19 cellular contexts compared by ENCODE assay signal in genomic region chr10:59393349-59393748, GRCh38. TPM values are rescaled to one million over a fixed set of nuclear protein-coding genes. Genes with fewer than 3 reads are reported as not detected.
DNase-seq lines count a peak whose midpoint lies in the region; FAIRE-seq and TF ChIP-seq lines count a peak whose summit lies in the region.
"Had no signal": no experiment of that assay in that cellular context is flagged by ENCODE, and none has a peak within 500 bp of the region (broad histone marks: within the 10 kb centered on the region; RNA-seq: fewer than 3 reads in every experiment).

No MANE protein-coding gene starts in this region.

- in situ Hi-C loops in GM23248 (cut with MboI) = no loop called here
- in situ Hi-C loops in GM13976 (cut with MboI; ENCODE audit: low sequenced_read_pairs, unreplicated experiment) = no loop called here

- H2AFZ ChIP-seq in GM23248 = peak overlapping the region; percentile 14; the same call in 1 of the 2 replicates

- no peaks in the 10 kb centered on the region for H3K9me3 ChIP-seq in GM23248 (ENCODE audit: low read depth)
- H3K9me3 ChIP-seq: A549 had no signal

- H3K36me3 ChIP-seq in GM23248 (ENCODE audit: low read depth) (no peaks in the 10 kb centered on the region), bronchial epithelial cell (ENCODE audit: control insufficient read depth, insufficient read depth, low read length) (no peaks in the 10 kb centered on the region)

- no peaks in the 10 kb centered on the region for H3K9me3 Mint-ChIP-seq in activated CD4-positive, alpha-beta T cell treated with anti-CD3 and anti-CD28 coated beads, Interleukin-2, amount 10 ng/mL, durations not matched to agents 7 days and 5 days
- H3K9me3 Mint-ChIP-seq: H9 had no signal

- DNase-seq in GM23248 = peak; percentile 35
- DNase-seq in RCC 7860 (ENCODE audit: low spot score) = peak; percentile 38
- DNase-seq in bronchial epithelial cell (ENCODE audit: low read depth) = peak; percentile 5
- DNase-seq in kidney tubule cell (ENCODE audit: low spot score) = peak; percentile 51
- no peak for DNase-seq in GM13976 (ENCODE audit: low spot score)
- DNase-seq in activated CD4-positive, alpha-beta T cell treated with anti-CD3 and anti-CD28 coated beads, Interleukin-2, amount 10 ng/mL, durations not matched to agents 7 days and 5 days = no peak
- DNase-seq in activated naive CD4-positive, alpha-beta T cell treated with anti-CD3 and anti-CD28 coated beads, Interleukin-2, amount 50 U/mL, for 16 hours = no peak
- DNase-seq in NCI-H1105 (lab: John Stamatoyannopoulos, UW) = no peak
- DNase-seq: AML-193; Calu3; CD4-positive, CD25-positive, alpha-beta regulatory T cell; H9; MV-4-11; NCI-H69; SHP77 had no signal

- H3K27ac Mint-ChIP-seq in activated CD4-positive, alpha-beta T cell treated with anti-CD3 and anti-CD28 coated beads, Interleukin-2, amount 10 ng/mL, durations not matched to agents 7 days and 5 days = no peak overlapping the region
- H3K27ac Mint-ChIP-seq: CD4-positive, CD25-positive, alpha-beta regulatory T cell; IgD-negative memory B cell had no signal

- no peaks in the 10 kb centered on the region for H3K79me2 ChIP-seq in GM23248 (ENCODE audit: insufficient read depth)

- POLR2A ChIA-PET in activated CD4-positive, alpha-beta T cell treated with anti-CD3 and anti-CD28 coated beads, Interleukin-2, amount 10 ng/mL, durations not matched to agents 7 days and 5 days (lab: Charles Lee) = no interaction called here

- H3K9me2 ChIP-seq in GM23248 (ENCODE audit: insufficient read depth) = no peaks in the 10 kb centered on the region; the same call in 1 of the 2 replicates

- no peaks in the 10 kb centered on the region for H4K20me1 ChIP-seq in GM23248 (ENCODE audit: insufficient read depth)

- no peaks in the 10 kb centered on the region for H3K36me3 Mint-ChIP-seq in activated CD4-positive, alpha-beta T cell treated with anti-CD3 and anti-CD28 coated beads, Interleukin-2, amount 10 ng/mL, durations not matched to agents 7 days and 5 days (ENCODE audit: low read depth)
- H3K36me3 Mint-ChIP-seq: CD4-positive, CD25-positive, alpha-beta regulatory T cell; IgD-negative memory B cell had no signal

- 91 to 97% methylated on average over 1 of the region's 1 CpG for WGBS in GM23248 (ENCODE audit: low coverage in 1 of 2, low lambda C conversion rate in 2 of 2, missing lambda C conversion rate in 2 of 2), 2 experiments

- no peak overlapping the region for H3K4me2 ChIP-seq in GM23248 (ENCODE audit: unreplicated experiment)
- H3K4me2 ChIP-seq: A549 had no signal

- TF ChIP-seq CTCF in bronchial epithelial cell (IDR thresholded peaks at IDR 0.05; ENCODE audit: insufficient read depth, low read length, severe bottlenecking) (no peak), GM13976 (IDR thresholded peaks at IDR 0.05; ENCODE audit: borderline replicate concordance, control extremely low read depth, extremely low read depth, insufficient read depth, missing control alignments) (no peak)

- H3K27ac ChIP-seq in GM23248 = no peak overlapping the region
- H3K27ac ChIP-seq: A549 had no signal

- H3K27me3 Mint-ChIP-seq in activated CD4-positive, alpha-beta T cell treated with anti-CD3 and anti-CD28 coated beads, Interleukin-2, amount 10 ng/mL, durations not matched to agents 7 days and 5 days = no peaks in the 10 kb centered on the region
- H3K27me3 Mint-ChIP-seq: CD4-positive, CD25-positive, alpha-beta regulatory T cell; IgD-negative memory B cell had no signal

- peaks cover 17% of the 10 kb centered on the region for H3K4me1 ChIP-seq in GM23248 (ENCODE audit: insufficient read depth)
- H3K4me1 ChIP-seq: A549 had no signal

- no peaks in the 10 kb centered on the region for H3K27me3 ChIP-seq in GM23248 (replicated peaks; ENCODE audit: insufficient read depth)
- H3K27me3 ChIP-seq in bronchial epithelial cell (ENCODE audit: control insufficient read depth, insufficient read depth, low read length) = no peaks in the 10 kb centered on the region

- peak; percentile 81 for FAIRE-seq in RCC 7860 (lab: Jason Lieb, UNC)
- no peak for FAIRE-seq in bronchial epithelial cell (lab: Jason Lieb, UNC)
- FAIRE-seq: A549, G401.6, GM12892 had no signal

- peaks cover 6% of the 10 kb centered on the region for H3F3A ChIP-seq in GM23248 (ENCODE audit: insufficient read depth)

- H3K4me3 ChIP-seq in GM23248 (no peak overlapping the region), bronchial epithelial cell (ENCODE audit: low read depth, low read length) (no peak overlapping the region)
- H3K4me3 ChIP-seq: A549 had no signal

- H3K4me1 Mint-ChIP-seq in activated CD4-positive, alpha-beta T cell treated with anti-CD3 and anti-CD28 coated beads, Interleukin-2, amount 10 ng/mL, durations not matched to agents 7 days and 5 days = no peaks in the 10 kb centered on the region
- H3K4me1 Mint-ChIP-seq: CD4-positive, CD25-positive, alpha-beta regulatory T cell; IgD-negative memory B cell had no signal

- H3K4me3 Mint-ChIP-seq in activated CD4-positive, alpha-beta T cell treated with anti-CD3 and anti-CD28 coated beads, Interleukin-2, amount 10 ng/mL, durations not matched to agents 7 days and 5 days = no peak overlapping the region
- H3K4me3 Mint-ChIP-seq: CD4-positive, CD25-positive, alpha-beta regulatory T cell; H9; IgD-negative memory B cell had no signal

- no peak overlapping the region for H3K9ac ChIP-seq in GM23248

- CTCF ChIA-PET in activated CD4-positive, alpha-beta T cell treated with anti-CD3 and anti-CD28 coated beads, Interleukin-2, amount 10 ng/mL, durations not matched to agents 7 days and 5 days (lab: Charles Lee) = no interaction called here

RNA-seq across cellular contexts. Expression of gene FAM13C, which starts 31.0 kb away (rescaled TPM):
- 0.51 and 0.54 TPM in 2 replicates for total RNA-seq in GM23248 (2014; rRNA removed; shearing (Covaris generic))
- 0.56 and 0.80 TPM in 2 replicates for polyA plus RNA-seq in GM23248 (2016; fragmentation: Nextera tagmentation; extraction: Ambion mirVana)
- total RNA-seq in bronchial epithelial cell = under 0.01 TPM in 1 of 2 replicates, not detected in the other
- total RNA-seq in activated CD4-positive, alpha-beta T cell treated with anti-CD3 and anti-CD28 coated beads, Interleukin-2, amount 10 ng/mL, durations not matched to agents 7 days and 5 days = not detected
- total RNA-seq: Calu3; CD4-positive, CD25-positive, alpha-beta regulatory T cell had no signal
- polyA plus RNA-seq: A549; CD4-positive, CD25-positive, alpha-beta regulatory T cell; IgD-negative memory B cell had no signal

Comparison
In these comparisons a context has a peak if more than half of its experiments do, and no peak if none do; other contexts are left out.
1. DNase-seq: peak in GM23248 (single experiment), RCC 7860 (single experiment), bronchial epithelial cell (single experiment) and kidney tubule cell (single experiment); none in GM13976 (single experiment), activated CD4-positive, alpha-beta T cell treated with anti-CD3 and anti-CD28 coated beads, Interleukin-2, amount 10 ng/mL, durations not matched to agents 7 days and 5 days (single experiment), activated naive CD4-positive, alpha-beta T cell treated with anti-CD3 and anti-CD28 coated beads, Interleukin-2, amount 50 U/mL, for 16 hours (single experiment) and NCI-H1105 (single experiment).